ENCODE assay signal across 9 cellular contexts in the genomic region with DNA sequence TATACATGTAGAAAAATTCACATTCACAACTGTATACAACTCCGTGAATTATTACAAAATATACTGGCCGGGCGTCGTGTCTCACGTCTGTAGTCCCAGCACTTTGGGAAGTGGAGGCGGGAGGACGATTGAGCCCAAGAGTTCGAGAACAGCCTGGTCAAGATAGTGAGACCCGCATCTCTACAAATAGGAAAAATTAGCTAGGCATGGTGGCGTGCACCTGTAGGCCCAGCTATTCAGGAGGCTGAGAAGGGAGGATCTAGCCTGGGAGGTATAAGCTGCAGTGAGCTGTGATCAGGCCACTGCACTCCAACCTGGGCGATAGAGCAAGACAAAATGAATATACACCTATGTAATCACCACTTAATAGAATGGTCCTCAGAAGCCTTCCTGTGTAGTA. TPM values are rescaled to one million over a fixed set of nuclear protein-coding genes. Genes with fewer than 3 reads are reported as not detected.
DNase-seq lines count a peak whose midpoint lies in the region; TF ChIP-seq lines count a peak whose summit lies in the region.
"Had no signal": no experiment of that assay in that cellular context is flagged by ENCODE, and none has a peak within 500 bp of the region (broad histone marks: within the 10 kb centered on the region; RNA-seq: fewer than 3 reads in every experiment).

No MANE protein-coding gene starts in this region.

- peaks cover 17% of the 10 kb centered on the region for H3K4me1 Mint-ChIP-seq in activated naive CD8-positive, alpha-beta T cell treated with anti-CD3 and anti-CD28 coated beads for 36 hours

- DNase-seq in activated naive CD8-positive, alpha-beta T cell treated with anti-CD3 and anti-CD28 coated beads for 36 hours: no peak
- DNase-seq in kidney epithelial cell (ENCODE audit: low read depth) (no peak), HuH-7 (ENCODE audit: low spot score) (no peak), NOMO-1 (lab: John Stamatoyannopoulos, UW; ENCODE audit: unreplicated experiment in 2 of 2) (no peak), head of caudate nucleus (no peak), dorsolateral prefrontal cortex (no peak)
- DNase-seq: activated naive CD4-positive, alpha-beta T cell treated with Interleukin-2 at 50 U/mL for 16 hours had no signal

- no peaks in the 10 kb centered on the region for H3K9me3 Mint-ChIP-seq in activated naive CD8-positive, alpha-beta T cell treated with anti-CD3 and anti-CD28 coated beads for 36 hours

- peak overlapping the region; percentile 89 for H3K4me2 ChIP-seq in BLaER1

- H3K9ac ChIP-seq in BLaER1 (peak overlapping the region; percentile 87), HUES6 (ENCODE audit: low read length) (peak overlapping the region; percentile 85)

- H3K36me3 ChIP-seq in BLaER1 (peaks cover 47% of the 10 kb centered on the region), HUES6 (ENCODE audit: control insufficient read depth, insufficient read depth, low read length) (peaks cover 27% of the 10 kb centered on the region), kidney epithelial cell (ENCODE audit: control insufficient read depth, insufficient read depth, low read length) (no peaks in the 10 kb centered on the region)

- H3K27me3 ChIP-seq in BLaER1 (no peaks in the 10 kb centered on the region), HUES6 (ENCODE audit: control insufficient read depth, insufficient read depth, low read length) (no peaks in the 10 kb centered on the region), kidney epithelial cell (ENCODE audit: control insufficient read depth, insufficient read depth, low read length) (no peaks in the 10 kb centered on the region), dorsolateral prefrontal cortex (no peaks in the 10 kb centered on the region)

- TF ChIP-seq CTCF in kidney epithelial cell (IDR thresholded peaks at IDR 0.05; ENCODE audit: insufficient read depth, low read length, poor library complexity, severe bottlenecking) (no peak), dorsolateral prefrontal cortex (IDR thresholded peaks at IDR 0.05 in 54 of 56, conservative IDR thresholded peaks at IDR 0.05 in 2 of 56; ENCODE audit: low read depth in 1 of 56, partially characterized antibody in 56 of 56) (no peak)

- H3K27ac Mint-ChIP-seq in activated naive CD8-positive, alpha-beta T cell treated with anti-CD3 and anti-CD28 coated beads for 36 hours: peak overlapping the region; percentile 97

- peaks cover 46% of the 10 kb centered on the region for H3K36me3 Mint-ChIP-seq in activated naive CD8-positive, alpha-beta T cell treated with anti-CD3 and anti-CD28 coated beads for 36 hours

- H3K9me3 ChIP-seq in BLaER1 (no peaks in the 10 kb centered on the region), HUES6 (ENCODE audit: control insufficient read depth, insufficient read depth, low read depth, low read length) (no peaks in the 10 kb centered on the region)

- H3K4me3 Mint-ChIP-seq in activated naive CD8-positive, alpha-beta T cell treated with anti-CD3 and anti-CD28 coated beads for 36 hours: peak overlapping the region; percentile 96

- intact Hi-C loops in head of caudate nucleus (cut with DNase I): no loop called here
- intact Hi-C loops in dorsolateral prefrontal cortex (cut with DNase I): no loop called here

- H3K4me3 ChIP-seq in BLaER1 (peak overlapping the region; percentile 88), HUES6 (ENCODE audit: low read depth, low read length) (peak overlapping the region; percentile 86), kidney epithelial cell (ENCODE audit: low read depth, low read length) (peak overlapping the region; percentile 99), dorsolateral prefrontal cortex (peak overlapping the region in 1 of 59 donors; percentile 99)

- H3K4me1 ChIP-seq in BLaER1 (peaks cover 29% of the 10 kb centered on the region), HUES6 (ENCODE audit: control insufficient read depth, insufficient read depth, low read length) (no peaks in the 10 kb centered on the region; the same call in 1 of the 2 replicates)

- H4K20me1 ChIP-seq in BLaER1: no peaks in the 10 kb centered on the region

- no peaks in the 10 kb centered on the region for H3K27me3 Mint-ChIP-seq in activated naive CD8-positive, alpha-beta T cell treated with anti-CD3 and anti-CD28 coated beads for 36 hours

- H3K27ac ChIP-seq in BLaER1 (no peak overlapping the region), HUES6 (ENCODE audit: low read depth, low read length) (no peak overlapping the region), dorsolateral prefrontal cortex (no peak overlapping the region)

RNA-seq across cellular contexts. Expression of gene RAD51, which starts 1.3 kb away (rescaled TPM):
- 10 to 100 TPM; 67.7 to 69.6 TPM for total RNA-seq in activated naive CD8-positive, alpha-beta T cell treated with anti-CD3 and anti-CD28 coated beads for 36 hours
- total RNA-seq in kidney epithelial cell (1.3 and 2.7 TPM in 2 replicates), dorsolateral prefrontal cortex (1 to 10 TPM in 35 of 120 experiments, under 1 TPM in 50, not detected in 35; 0.23 to 3.8 (median 0.87) TPM)

RNA-seq across cellular contexts. Expression of gene RMDN3, which starts 58.8 kb away (rescaled TPM):
- 10 to 100 TPM; 32.0 to 32.4 TPM for total RNA-seq in activated naive CD8-positive, alpha-beta T cell treated with anti-CD3 and anti-CD28 coated beads for 36 hours
- total RNA-seq in kidney epithelial cell: 26.5 and 33.5 TPM in 2 replicates
- 10 to 100 TPM; 51.4 to 80.5 (median 65.4) TPM for total RNA-seq in dorsolateral prefrontal cortex

Comparison
In these comparisons a context has a peak if more than half of its experiments do, and no peak if none do; other contexts are left out.
1. RNA of gene RAD51, which starts 1.3 kb away (total RNA-seq): 67.7 to 69.6 TPM in activated naive CD8-positive, alpha-beta T cell treated with anti-CD3 and anti-CD28 coated beads for 36 hours; 1.3 to 2.7 TPM in kidney epithelial cell and 0.23 to 3.8 TPM in dorsolateral prefrontal cortex; every median in the first group is over 10 times any median in the second.